10 cellular contexts compared by ENCODE assay signal in genomic region chr10:95756796-95757657, GRCh38. TPM values are rescaled to one million over a fixed set of nuclear protein-coding genes. Genes with fewer than 3 reads are reported as not detected.
DNase-seq lines count a peak whose midpoint lies in the region; ATAC-seq and TF ChIP-seq lines count a peak whose summit lies in the region.
"Had no signal": no experiment of that assay in that cellular context is flagged by ENCODE, and none has a peak within 500 bp of the region (broad histone marks: within the 10 kb centered on the region; RNA-seq: fewer than 3 reads in every experiment).

No MANE protein-coding gene starts in this region.

- peak; percentile 15 for DNase-seq in Ammon's horn (ENCODE audit: low spot score)
- peak; percentile 8 for DNase-seq in NB4 (ENCODE audit: low read depth)
- DNase-seq in endodermal cell = no peak
- no peak for DNase-seq in foreskin melanocyte
- DNase-seq in NCI-H748 treated with DMSO at 0.1 percent for 48 hours (lab: John Stamatoyannopoulos, UW) = no peak
- DNase-seq in NCI-H510A treated with DMSO at 0.1 percent for 48 hours (lab: John Stamatoyannopoulos, UW) = no peak
- DNase-seq: stimulated activated CD8-positive, alpha-beta memory T cell treated with anti-CD3 and anti-CD28 coated beads, Interleukin-4, amount 100 ng/mL, for 48 hours had no signal

- ATAC-seq in HG03025 (IDR thresholded peaks at IDR 0.05; ENCODE audit: low FRiP score, unreplicated experiment) = no peak

- no peak for TF ChIP-seq POLR2A in NB4 (IDR thresholded peaks at IDR 0.05; ENCODE audit: extremely low read depth, insufficient read length)

- H3K36me3 ChIP-seq in endodermal cell (ENCODE audit: control insufficient read depth, insufficient read depth, low read length) (no peaks in the 10 kb centered on the region), neuron (ENCODE audit: insufficient read depth, low read length) (no peaks in the 10 kb centered on the region)
- H3K36me3 ChIP-seq: SJSA1 had no signal

- H3K27ac Mint-ChIP-seq in endodermal cell = no peak overlapping the region

- no peaks in the 10 kb centered on the region for H3K9me3 Mint-ChIP-seq in endodermal cell

- H3K4me3 ChIP-seq in NB4 (ENCODE audit: low read depth, low read length) (peak overlapping the region; percentile 58), endodermal cell (ENCODE audit: low read length) (peak overlapping the region; percentile 44), neuron (ENCODE audit: low read length) (peak overlapping the region; percentile 31)
- H3K4me3 ChIP-seq: SJSA1 had no signal

- H3K36me3 Mint-ChIP-seq in endodermal cell (ENCODE audit: low read depth) = no peaks in the 10 kb centered on the region

- no peak overlapping the region for H3K9ac ChIP-seq in endodermal cell (ENCODE audit: extremely low read depth, low read length, poor library complexity, severe bottlenecking)

- H3K9me3 ChIP-seq in endodermal cell (ENCODE audit: control insufficient read depth, low read length) (no peaks in the 10 kb centered on the region), neuron (ENCODE audit: low read length) (no peaks in the 10 kb centered on the region)
- H3K9me3 ChIP-seq: SJSA1 had no signal

- no peak overlapping the region for H3K27ac ChIP-seq in endodermal cell (ENCODE audit: low read depth, low read length)
- H3K27ac ChIP-seq: SJSA1 had no signal

- peaks cover 12% of the 10 kb centered on the region for H3K4me1 Mint-ChIP-seq in endodermal cell

- H3K4me1 ChIP-seq in endodermal cell (ENCODE audit: control insufficient read depth, insufficient read depth, low read length) (peaks cover 2% of the 10 kb centered on the region), neuron (ENCODE audit: insufficient read depth, low read length) (peaks cover 13% of the 10 kb centered on the region)
- H3K4me1 ChIP-seq: SJSA1 had no signal

- TF ChIP-seq CTCF in NB4 (IDR thresholded peaks at IDR 0.05; ENCODE audit: low read depth, low read length) = no peak
- no peak for TF ChIP-seq CTCF in endodermal cell (conservative IDR thresholded peaks at IDR 0.05)

- peaks cover 19% of the 10 kb centered on the region for H3K27me3 Mint-ChIP-seq in endodermal cell (ENCODE audit: insufficient read depth)

- H2AFZ ChIP-seq in neuron (ENCODE audit: low read depth, low read length) = peak overlapping the region; percentile 63

- H3K27me3 ChIP-seq in endodermal cell (ENCODE audit: control insufficient read depth, insufficient read depth, low read length, poor library complexity, severe bottlenecking) = peaks cover 17% of the 10 kb centered on the region
- H3K27me3 ChIP-seq in neuron (ENCODE audit: insufficient read depth, low read length) = peaks cover 3% of the 10 kb centered on the region
- H3K27me3 ChIP-seq: SJSA1 had no signal

- WGBS in endodermal cell (ENCODE audit: insufficient coverage in 1 of 2, insufficient read length in 1 of 2), 2 experiments = 92% methylated on average over 3 of the region's 5 CpGs; no CpG with 5 or more reads in 1 of the 2 experiments

- H3K4me3 Mint-ChIP-seq in endodermal cell = peak overlapping the region; percentile 58

RNA-seq across cellular contexts. Expression of gene ENTPD1, which starts 1.1 kb away (rescaled TPM):
- total RNA-seq in endodermal cell = 1 to 10 TPM; 3.9 TPM
- 0.89 TPM for polyA plus RNA-seq in endodermal cell (2013, experiment 1 of 2)
- polyA plus RNA-seq in endodermal cell (2013, experiment 2 of 2) = 1.0 TPM
- total RNA-seq: SJSA1 had no signal

Comparison
In these comparisons a context has a peak if more than half of its experiments do, and no peak if none do; other contexts are left out.
1. DNase-seq: peak in Ammon's horn (single experiment) and NB4 (single experiment); none in endodermal cell (single experiment), foreskin melanocyte (single experiment), NCI-H748 treated with DMSO at 0.1 percent for 48 hours (single experiment) and NCI-H510A treated with DMSO at 0.1 percent for 48 hours (single experiment).
2. Peak in every context shown above with its lines, with median percentiles within 50 percentile points of each other: H3K4me3 ChIP-seq.